ENCODE assay signal across 8 cellular contexts in the genomic region with DNA sequence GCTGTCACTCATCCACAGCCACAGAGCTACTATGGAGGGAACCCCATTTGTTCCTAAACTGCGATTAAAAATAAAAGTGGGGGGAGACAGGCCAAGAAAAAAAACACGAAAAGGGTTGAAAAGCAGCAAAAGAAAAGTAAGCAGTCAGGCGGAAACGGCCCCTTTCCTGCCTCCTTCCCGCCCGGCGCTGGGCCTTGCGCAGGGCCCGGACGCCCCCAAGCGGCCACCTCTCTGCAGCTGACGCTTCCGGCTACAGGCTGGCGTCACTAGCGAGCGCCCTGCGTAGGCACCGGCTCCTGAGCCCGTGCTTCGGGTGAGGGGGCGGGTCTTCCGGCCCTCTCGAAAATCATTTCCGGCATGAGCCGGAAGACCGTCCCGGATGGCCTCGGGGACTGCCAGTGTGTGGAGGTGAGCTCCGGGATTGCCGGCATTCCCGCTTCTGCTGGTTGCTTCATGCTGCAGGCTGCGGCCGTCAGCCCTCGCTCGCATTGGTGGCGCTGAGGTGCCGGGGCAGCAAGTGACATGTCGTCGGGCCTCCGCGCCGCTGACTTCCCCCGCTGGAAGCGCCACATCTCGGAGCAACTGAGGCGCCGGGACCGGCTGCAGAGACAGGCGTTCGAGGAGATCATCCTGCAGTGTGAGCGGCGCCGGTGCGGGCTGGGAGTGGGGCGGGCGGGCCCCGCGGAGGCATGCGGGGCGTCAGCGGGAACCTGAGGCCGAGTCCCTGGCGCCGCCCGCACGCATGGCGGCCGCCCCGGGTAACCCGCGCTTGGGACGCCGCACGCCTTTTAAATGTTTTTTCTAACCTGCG. TPM values are rescaled to one million over a fixed set of nuclear protein-coding genes. Genes with fewer than 3 reads are reported as not detected.
DNase-seq lines count a peak whose midpoint lies in the region; ATAC-seq and TF ChIP-seq lines count a peak whose summit lies in the region.

Gene ATG16L1 (plus strand): TSS at position 368 of the 811 bp plus-strand sequence. CDS start 155 bp downstream, at position 523.

- H3K4me1 Mint-ChIP-seq in CD4-positive, CD25-positive, alpha-beta regulatory T cell: peaks cover 29 to 77% (median 65%) of the 10 kb centered on the region in 4 donors
- peaks cover 66% of the 10 kb centered on the region for H3K4me1 Mint-ChIP-seq in dendritic cell treated with granulocyte-macrophage colony-stimulating factor and Interleukin-4, amounts not matched to agents 40 ng/mL and 50 ng/mL, for 4 days (ENCODE audit: low read depth)

- peak within 1 kb of the TSS; percentile 96 to 99 (median 97) for H3K27ac Mint-ChIP-seq in CD4-positive, CD25-positive, alpha-beta regulatory T cell
- peak within 1 kb of the TSS; percentile 91 for H3K27ac Mint-ChIP-seq in dendritic cell treated with granulocyte-macrophage colony-stimulating factor and Interleukin-4, amounts not matched to agents 40 ng/mL and 50 ng/mL, for 4 days

- peaks cover 70% of the 10 kb centered on the region for H3K4me1 ChIP-seq in CD4-positive, CD25-positive, alpha-beta regulatory T cell (ENCODE audit: control insufficient read depth, insufficient read depth, low read length, poor library complexity, severe bottlenecking)
- H3K4me1 ChIP-seq in left lung: peaks cover 3 to 64% of the 10 kb centered on the region in 2 donors

- peak within 1 kb of the TSS; percentile 95 for H3K27ac ChIP-seq in CD4-positive, CD25-positive, alpha-beta regulatory T cell (ENCODE audit: insufficient read depth, low read length, poor library complexity, severe bottlenecking)
- peak within 1 kb of the TSS; percentile 81 to 83 for H3K27ac ChIP-seq in left lung

- peaks cover 26% of the 10 kb centered on the region for H3K36me3 ChIP-seq in CD4-positive, CD25-positive, alpha-beta regulatory T cell (ENCODE audit: control insufficient read depth, insufficient read depth, low read length)
- H3K36me3 ChIP-seq in left lung: peaks cover 0 to 23% of the 10 kb centered on the region in 2 donors

- peaks cover 11% of the 10 kb centered on the region for H3K36me3 Mint-ChIP-seq in CD4-positive, CD25-positive, alpha-beta regulatory T cell
- H3K36me3 Mint-ChIP-seq in dendritic cell treated with granulocyte-macrophage colony-stimulating factor and Interleukin-4, amounts not matched to agents 40 ng/mL and 50 ng/mL, for 4 days (ENCODE audit: low read depth): peaks cover 31% of the 10 kb centered on the region

- DNase-seq in CD4-positive, CD25-positive, alpha-beta regulatory T cell: peak; percentile 94 to 98 (median 95)
- peak; percentile 88 for DNase-seq in NCI-H748 treated with DMSO at 0.1 percent for 48 hours (lab: John Stamatoyannopoulos, UW)
- peak; percentile 83 to 93 for DNase-seq in activated CD4-positive, alpha-beta T cell treated with anti-CD3 and anti-CD28 coated beads, Interleukin-2, amount 50 U/mL, for 24 hours (ENCODE audit: low read depth in 1 of 2, low spot score in 1 of 2)
- peak; percentile 97 to 99 for DNase-seq in left lung
- DNase-seq in stimulated activated CD4-positive, alpha-beta T cell treated with anti-CD3 and anti-CD28 coated beads, Interleukin-2, amount 100 ng/mL, for 48 hours: peak; percentile 92 to 94

- peaks cover 4% of the 10 kb centered on the region for H3K27me3 Mint-ChIP-seq in CD4-positive, CD25-positive, alpha-beta regulatory T cell
- H3K27me3 Mint-ChIP-seq in dendritic cell treated with granulocyte-macrophage colony-stimulating factor and Interleukin-4, amounts not matched to agents 40 ng/mL and 50 ng/mL, for 4 days: no peaks in the 10 kb centered on the region

- no peaks in the 10 kb centered on the region for H3K9me3 Mint-ChIP-seq in CD4-positive, CD25-positive, alpha-beta regulatory T cell
- no peaks in the 10 kb centered on the region for H3K9me3 Mint-ChIP-seq in dendritic cell treated with granulocyte-macrophage colony-stimulating factor and Interleukin-4, amounts not matched to agents 40 ng/mL and 50 ng/mL, for 4 days

- intact Hi-C loops in dendritic cell treated with granulocyte-macrophage colony-stimulating factor and Interleukin-4, amounts not matched to agents 40 ng/mL and 50 ng/mL, for 4 days (cut with micrococcal nuclease): loop anchor here (1.0 to 5.0 kb wide), 5 partner anchors 49 to 399 kb away; partner anchors contain the start of gene INPP5D
- intact Hi-C loops in left lung (cut with DNase I): loop anchor here in 1 of 2 donors (10.0 kb wide), 1 partner anchor 397 kb away; no protein-coding TSS in a partner anchor

- ATAC-seq in CD4-positive, CD25-positive, alpha-beta regulatory T cell (ENCODE audit: low read depth in 2 of 2): peak; percentile 91 to 92
- ATAC-seq in GM19395 (IDR thresholded peaks at IDR 0.05; ENCODE audit: unreplicated experiment): peak; percentile 94
- peak; percentile 85 for ATAC-seq in HG03565 (IDR thresholded peaks at IDR 0.05; ENCODE audit: unreplicated experiment)
- peak; percentile 100 for ATAC-seq in left lung

- no peaks in the 10 kb centered on the region for H3K27me3 ChIP-seq in CD4-positive, CD25-positive, alpha-beta regulatory T cell (ENCODE audit: control insufficient read depth, insufficient read depth, low read length)
- no peaks in the 10 kb centered on the region for H3K27me3 ChIP-seq in left lung

- peak within 1 kb of the TSS; percentile 90 to 95 (median 92) for H3K4me3 Mint-ChIP-seq in CD4-positive, CD25-positive, alpha-beta regulatory T cell
- peak within 1 kb of the TSS; percentile 91 for H3K4me3 Mint-ChIP-seq in dendritic cell treated with granulocyte-macrophage colony-stimulating factor and Interleukin-4, amounts not matched to agents 40 ng/mL and 50 ng/mL, for 4 days

- H3K9me3 ChIP-seq in CD4-positive, CD25-positive, alpha-beta regulatory T cell (ENCODE audit: control insufficient read depth in 2 of 2, low read length in 2 of 2): no peaks in the 10 kb centered on the region
- H3K9me3 ChIP-seq in left lung: no peaks in the 10 kb centered on the region

- peak; percentile 92 to 93 for TF ChIP-seq CTCF in left lung (IDR thresholded peaks at IDR 0.05)

- peak within 1 kb of the TSS; percentile 100 for H3K4me3 ChIP-seq in CD4-positive, CD25-positive, alpha-beta regulatory T cell (ENCODE audit: low read depth, low read length)
- H3K4me3 ChIP-seq in left lung: peak within 1 kb of the TSS; percentile 91 to 98

RNA-seq across cellular contexts. Expression of gene ATG16L1, which starts in this region (rescaled TPM):
- 125 TPM for total RNA-seq in CD4-positive, CD25-positive, alpha-beta regulatory T cell
- 10 to 100 TPM; 15.2 to 23.5 (median 19.0) TPM for polyA plus RNA-seq in CD4-positive, CD25-positive, alpha-beta regulatory T cell
- total RNA-seq in left lung: 10 to 100 TPM; 25.0 to 29.4 TPM

Comparison
In these comparisons a context has a peak if more than half of its experiments do, and no peak if none do; other contexts are left out.
1. Peak in every context shown above with its lines: DNase-seq, ATAC-seq, H3K4me3 ChIP-seq and H3K27ac ChIP-seq.